23 cellular contexts compared by ENCODE assay signal in genomic region chr5:87048156-87048555, GRCh38.
DNase-seq lines count a peak whose midpoint lies in the region; ATAC-seq and TF ChIP-seq lines count a peak whose summit lies in the region.
"Had no signal": no experiment of that assay in that cellular context is flagged by ENCODE, and none has a peak within 500 bp of the region (broad histone marks: within the 10 kb centered on the region; RNA-seq: fewer than 3 reads in every experiment).

No MANE protein-coding gene starts in this region.

- H3K27ac ChIP-seq in foreskin keratinocyte (no peak overlapping the region), osteoblast (ENCODE audit: low read depth, low read length) (no peak overlapping the region)
- H3K27ac ChIP-seq: colonic mucosa, left lung, parathyroid adenoma, sigmoid colon, SJCRH30, WERI-Rb-1 had no signal

- H3K27me3 ChIP-seq in foreskin keratinocyte (peaks cover 1% of the 10 kb centered on the region), osteoblast (ENCODE audit: insufficient read depth, low read length) (peaks cover 7% of the 10 kb centered on the region)
- H3K27me3 ChIP-seq: colonic mucosa, left lung, sigmoid colon, SJCRH30 had no signal

- peak; percentile 3 for DNase-seq in NCI-H82 (lab: John Stamatoyannopoulos, UW)
- no peak for DNase-seq in NCI-H82 treated with DMSO at 0.1 percent for 48 hours (lab: John Stamatoyannopoulos, UW; ENCODE audit: unreplicated experiment)
- DNase-seq in HS-27A (ENCODE audit: low read depth), result peak; percentile 1
- DNase-seq in RPMI7951 (ENCODE audit: low read depth), result peak; percentile 25
- no peak for DNase-seq in foreskin keratinocyte
- no peak for DNase-seq in C1 segment of cervical spinal cord (lab: John Stamatoyannopoulos, UW)
- DNase-seq in osteoblast (ENCODE audit: insufficient read length, low spot score, missing footprints), result no peak
- no peak for DNase-seq in stimulated activated naive CD8-positive, alpha-beta T cell treated with anti-CD3 and anti-CD28 coated beads, Interleukin-15, Interleukin-2, amounts not matched to agents 100 U/mL and 50 U/mL, for 24 hours
- DNase-seq: activated CD8-positive, alpha-beta memory T cell treated with anti-CD3 and anti-CD28 coated beads, Interleukin-2, amount 50 U/mL, for 4 hours; colonic mucosa; DMS153; head of caudate nucleus; KBM-7; left lung; midbrain; NCI-H1105 treated with DMSO at 0.1 percent for 48 hours; NCI-H526 treated with DMSO at 0.1 percent for 48 hours; sigmoid colon; T-helper 17 cell; WERI-Rb-1 had no signal

- no peaks in the 10 kb centered on the region for H3K79me2 ChIP-seq in osteoblast (ENCODE audit: insufficient read depth, low read length)
- H3K79me2 ChIP-seq: parathyroid adenoma had no signal

- H3K9me3 ChIP-seq in osteoblast (ENCODE audit: low read depth, low read length), result no peaks in the 10 kb centered on the region
- H3K9me3 ChIP-seq: colonic mucosa, sigmoid colon had no signal

- ATAC-seq in foreskin keratinocyte, result no peak
- ATAC-seq in stimulated activated naive CD8-positive, alpha-beta T cell treated with anti-CD3 and anti-CD28 coated beads, Interleukin-15, Interleukin-2, amounts not matched to agents 100 U/mL and 50 U/mL, for 24 hours, result no peak
- ATAC-seq: left lung; stimulated activated effector memory CD8-positive, alpha-beta T cell treated with anti-CD3 and anti-CD28 coated beads, Interleukin-12 subunit alpha, Interleukin-12 subunit beta, amount 100 ng/mL, for 72 hours; T-helper 17 cell had no signal

- H3K4me3 ChIP-seq in osteoblast (ENCODE audit: insufficient read depth, low read length), result no peak overlapping the region
- H3K4me3 ChIP-seq: colonic mucosa, left lung, sigmoid colon, SJCRH30 had no signal

- TF ChIP-seq CTCF in foreskin keratinocyte (conservative IDR thresholded peaks at IDR 0.05) (peak; percentile 29), osteoblast (IDR thresholded peaks at IDR 0.05; ENCODE audit: extremely low read depth, low read depth, low read length) (no peak)

- no peak overlapping the region for H2AFZ ChIP-seq in osteoblast (ENCODE audit: low read length)
- H2AFZ ChIP-seq: parathyroid adenoma had no signal

- no peaks in the 10 kb centered on the region for H4K20me1 ChIP-seq in osteoblast (ENCODE audit: insufficient read depth, low read length)

- no peaks in the 10 kb centered on the region for H3K36me3 ChIP-seq in osteoblast (ENCODE audit: insufficient read depth, low read length)
- H3K36me3 ChIP-seq: colonic mucosa, left lung, sigmoid colon, SJCRH30, WERI-Rb-1 had no signal

- H3K4me2 ChIP-seq in osteoblast (ENCODE audit: insufficient read depth, low read length), result no peak overlapping the region

- H3K4me1 ChIP-seq in foreskin keratinocyte (no peaks in the 10 kb centered on the region), osteoblast (ENCODE audit: insufficient read depth, low read length) (no peaks in the 10 kb centered on the region)
- H3K4me1 ChIP-seq: colonic mucosa, left lung, parathyroid adenoma, sigmoid colon, SJCRH30 had no signal

Comparison
In these comparisons a context has a peak if more than half of its experiments do, and no peak if none do; other contexts are left out.
1. DNase-seq: peak in NCI-H82 (single experiment), HS-27A (single experiment) and RPMI7951 (single experiment); none in NCI-H82 treated with DMSO at 0.1 percent for 48 hours (single experiment), foreskin keratinocyte (0 of 2), C1 segment of cervical spinal cord (0 of 14), osteoblast (single experiment) and stimulated activated naive CD8-positive, alpha-beta T cell treated with anti-CD3 and anti-CD28 coated beads, Interleukin-15, Interleukin-2, amounts not matched to agents 100 U/mL and 50 U/mL, for 24 hours (single experiment).